Comparison of ENCODE assay signal across 8 cellular contexts in genomic region chr16:67184453-67185002, GRCh38. TPM values are rescaled to one million over a fixed set of nuclear protein-coding genes. Genes with fewer than 3 reads are reported as not detected.
DNase-seq lines count a peak whose midpoint lies in the region; ATAC-seq, FAIRE-seq and TF ChIP-seq lines count a peak whose summit lies in the region.

No MANE protein-coding gene starts in this region.

- H3K9ac ChIP-seq in K562 (ENCODE audit: insufficient read depth in 1 of 2, low read depth in 2 of 2, low read length in 2 of 2), result peak overlapping the region in 1 of 2 experiments; percentile 97; a peak in 2 of 4 replicates

- 50% methylated on average over 39 of the region's 59 CpGs for WGBS in K562 (ENCODE audit: insufficient coverage, low coverage, missing lambda C conversion rate)
- WGBS in lower leg skin, 2 donors, result 4 to 7% methylated on average over 24 to 30 of the region's 59 CpGs
- 9 to 20% methylated on average over 1 to 31 of the region's 59 CpGs for WGBS in transverse colon (ENCODE audit: low coverage in 1 of 2), 2 donors

- H3K9me3 ChIP-seq in K562 (replicated peaks; ENCODE audit: control insufficient read depth, insufficient read depth, low read depth, low read length) (no peaks in the 10 kb centered on the region), transverse colon (no peaks in the 10 kb centered on the region)

- no peak for ATAC-seq in K562
- ATAC-seq in GM19324 (IDR thresholded peaks at IDR 0.05; ENCODE audit: low FRiP score, unreplicated experiment), result no peak

- in situ Hi-C loops in K562 (cut with MboI) (no loop called here), transverse colon (cut with MboI; ENCODE audit: low pct_ligation_motif_present in 1 of 4, low pct_unique_long_range_greater_than_20kb in 1 of 4, low sequenced_read_pairs in 3 of 4) (no loop called here), GM13977 (cut with MboI; ENCODE audit: low pct_unique_long_range_greater_than_20kb, low sequenced_read_pairs, unreplicated experiment) (no loop called here)

- CTCF ChIA-PET in K562 (lab: Yijun Ruan, JAX; ENCODE audit: low intra/inter-chr PET ratio), result interaction anchor here (0.6 to 1.4 kb wide), 4 partner anchors 29 to 207 kb away, joined by 3 to 5 read pairs (median 4); partner anchors contain the start of gene FHOD1

- DNase-seq in GM12865 (ENCODE audit: low read depth) (no peak), HL-60 (ENCODE audit: low read depth in 1 of 2, low spot score in 1 of 2) (no peak), K562 (ENCODE audit: extremely low read depth in 1 of 4, low spot score in 3 of 4) (no peak), lower leg skin (ENCODE audit: low spot score in 2 of 2) (no peak), transverse colon (no peak), GM13977 (ENCODE audit: low spot score) (no peak)
- no peak for DNase-seq in stimulated activated CD4-positive, alpha-beta T cell treated with anti-CD3 and anti-CD28 coated beads, Interleukin-12 subunit alpha, Interleukin-12 subunit beta, amount 100 ng/mL, for 4 hours

- peak overlapping the region; percentile 99; the same call in 1 of the 2 replicates for H3K4me2 ChIP-seq in K562 (ENCODE audit: insufficient read depth, low read length)

- peak overlapping the region; percentile 91 for H2AFZ ChIP-seq in K562 (ENCODE audit: low read depth, low read length)

- H3K27me3 ChIP-seq in HL-60 (ENCODE audit: insufficient read depth, poor library complexity, severe bottlenecking) (peaks cover 7% of the 10 kb centered on the region), K562 (ENCODE audit: control insufficient read depth in 2 of 2, insufficient read depth in 2 of 2, low read length in 2 of 2) (no peaks in the 10 kb centered on the region), transverse colon (no peaks in the 10 kb centered on the region)

- H4K20me1 ChIP-seq in K562 (replicated peaks; ENCODE audit: control insufficient read depth, insufficient read depth, low read length), result peaks cover 11% of the 10 kb centered on the region

- H3K9me1 ChIP-seq in K562 (ENCODE audit: control insufficient read depth, insufficient read depth, low read length), result no peaks in the 10 kb centered on the region

- TF ChIP-seq EP300 in K562 (IDR thresholded peaks at IDR 0.05; ENCODE audit: low read length) (no peak), transverse colon (IDR thresholded peaks at IDR 0.05; ENCODE audit: low read depth) (no peak)

- TF ChIP-seq POLR2A in K562 (conservative IDR thresholded peaks at IDR 0.05) (no peak), lower leg skin (IDR thresholded peaks at IDR 0.05) (no peak), transverse colon (IDR thresholded peaks at IDR 0.05) (no peak)

- intact Hi-C loops in K562 (cut with micrococcal nuclease), result loop anchor here (10.0 kb wide), 2 partner anchors 170 to 230 kb away; no protein-coding TSS in a partner anchor
- intact Hi-C loops in lower leg skin (cut with DNase I; ENCODE audit: low total_unique reads), result no loop called here
- intact Hi-C loops in transverse colon (cut with DNase I; ENCODE audit: low total_unique reads), result loop anchor here (2.0 kb wide), 1 partner anchor 26 kb away; the partner anchor contains the start of genes FBXL8 and TRADD

- no peak for TF ChIP-seq CTCF in GM12865 (IDR thresholded peaks at IDR 0.05; ENCODE audit: insufficient read depth, low read depth, low read length, missing control alignments)
- TF ChIP-seq CTCF in HL-60 (IDR thresholded peaks at IDR 0.05; ENCODE audit: insufficient read depth, low read length), result no peak
- TF ChIP-seq CTCF in K562 (IDR thresholded peaks at IDR 0.05 in 2 of 3, conservative IDR thresholded peaks at IDR 0.05 in 1 of 3; ENCODE audit: insufficient read depth in 2 of 3, low read depth in 1 of 3, low read length in 3 of 3), result no peak
- TF ChIP-seq CTCF in lower leg skin (IDR thresholded peaks at IDR 0.05), result no peak
- no peak for TF ChIP-seq CTCF in transverse colon (IDR thresholded peaks at IDR 0.05)
- no peak for TF ChIP-seq CTCF in GM13977 (IDR thresholded peaks at IDR 0.05; ENCODE audit: extremely low read depth, insufficient read depth, missing control alignments)

- peaks cover 14% of the 10 kb centered on the region for H3K79me2 ChIP-seq in K562 (ENCODE audit: control insufficient read depth, insufficient read depth, low read length)

- H3K4me3 ChIP-seq in GM12865 (ENCODE audit: low read depth, low read length), result peak overlapping the region; percentile 75
- H3K4me3 ChIP-seq in HL-60 (replicated peaks; ENCODE audit: insufficient read depth, low read length), result peak overlapping the region; percentile 96
- peak overlapping the region; percentile 61 for H3K4me3 ChIP-seq in K562
- peak overlapping the region; percentile 49 for H3K4me3 ChIP-seq in lower leg skin (ENCODE audit: low read depth, poor library complexity, severe bottlenecking)
- peak overlapping the region; percentile 52 to 77 (median 70) for H3K4me3 ChIP-seq in transverse colon

- POLR2A ChIA-PET in K562 (lab: Yijun Ruan, JAX), result interaction anchor here (0.5 to 1.3 kb wide), 5 partner anchors 8 to 218 kb away, joined by 3 to 4 read pairs (median 3); no protein-coding TSS in a partner anchor

- no peak for TF ChIP-seq RAD21 in K562 (CRISPR knock-in tag; conservative IDR thresholded peaks at IDR 0.05 in 1 of 2, IDR thresholded peaks at IDR 0.05 in 1 of 2)

- no peak for FAIRE-seq in K562 (lab: Jason Lieb, UNC)

- H3K4me1 ChIP-seq in K562 (replicated peaks in 1 of 2; ENCODE audit: control insufficient read depth in 2 of 2, insufficient read depth in 2 of 2, low read length in 2 of 2), result peaks cover 13 to 47% of the 10 kb centered on the region in 2 experiments
- peaks cover 12 to 32% (median 23%) of the 10 kb centered on the region in 4 donors for H3K4me1 ChIP-seq in transverse colon

- BruUV-seq in K562 (replicated peaks; lab: Mats Ljungman, UMichigan), result no TSS peak

- H3K36me3 ChIP-seq in K562 (ENCODE audit: control insufficient read depth, insufficient read depth, low read length) (no peaks in the 10 kb centered on the region), transverse colon (no peaks in the 10 kb centered on the region)

- H3K27ac ChIP-seq in HL-60 (replicated peaks) (no peak overlapping the region), K562 (ENCODE audit: extremely low read depth, low read depth, low read length) (no peak overlapping the region), transverse colon (peak overlapping the region; percentile 93 to 96 (median 94))

RNA-seq across cellular contexts. Expression of gene MATCAP1, which starts 0.8 kb away (rescaled TPM):
- total RNA-seq in K562 (2011; cell fraction: chromatin; rRNA removed; ENCODE audit: low replicate concordance), result 49.6 and 111 TPM in 2 replicates
- total RNA-seq in K562 (2011; cell fraction: nucleolus; rRNA removed), result 67.4 and 83.6 TPM in 2 replicates
- 53.7 and 59.5 TPM in 2 replicates for total RNA-seq in K562 (2011; cell fraction: nucleoplasm; rRNA removed)
- total RNA-seq in K562 (2014; rRNA removed) (10.3 and 13.2 TPM in 2 replicates), K562 (2014; rRNA removed; fragmentation: Illumina TruSeq; extraction: Trizol) (5.6 and 6.0 TPM in 2 replicates), K562 (2015; rRNA removed; fragmentation: Illumina TruSeq; extraction: Trizol) (9.2 and 9.9 TPM in 2 replicates), K562 (2021) (16.6 and 16.9 TPM in 2 replicates), lower leg skin (1 to 10 TPM; 5.1 to 8.9 (median 7.3) TPM), transverse colon (100 to 1,000 TPM in 1 of 4 donors, 10 to 100 TPM in 3; 27.6 to 220 (median 32.5) TPM)
- polyA plus RNA-seq in K562 (2011; rRNA removed) (13.4 and 17.8 TPM in 2 replicates), K562 (2014; fragmentation: Illumina TruSeq; extraction: Trizol) (10.6 and 12.0 TPM in 2 replicates), K562 (2014; fragmentation: Nextera tagmentation; extraction: Ambion mirVana) (1 to 10 TPM; 3.4 to 3.8 TPM), K562 (2014; rRNA removed) (20.5 and 27.5 TPM in 2 replicates)
- 19.3 and 25.9 TPM in 2 replicates for polyA plus RNA-seq in K562 (2011; cell fraction: cytosol; rRNA removed)
- 127 and 197 TPM in 2 replicates for polyA plus RNA-seq in K562 (2011; cell fraction: nucleus; rRNA removed)
- 18.3 and 21.0 TPM in 2 replicates for polyA plus RNA-seq in K562 (2012)
- 5.0 and 6.0 TPM in 2 replicates for polyA minus RNA-seq in K562 (2011; rRNA and poly(A)+ RNA removed)
- polyA minus RNA-seq in K562 (2011; cell fraction: cytosol; rRNA and poly(A)+ RNA removed), result 5.5 and 9.5 TPM in 2 replicates
- polyA minus RNA-seq in K562 (2011; cell fraction: nucleus; rRNA and poly(A)+ RNA removed), result 28.1 and 37.3 TPM in 2 replicates

RNA-seq across cellular contexts. Expression of gene EXOC3L1, which starts 5.4 kb away (rescaled TPM):
- not detected in 2 replicates for total RNA-seq in K562 (2011; cell fraction: chromatin; rRNA removed; ENCODE audit: low replicate concordance)
- total RNA-seq in K562 (2011; cell fraction: nucleolus; rRNA removed), result not detected in 2 replicates
- total RNA-seq in K562 (2011; cell fraction: nucleoplasm; rRNA removed), result not detected in 2 replicates
- total RNA-seq in K562 (2014; rRNA removed), result 0.12 TPM in 1 of 2 replicates, not detected in the other
- total RNA-seq in K562 (2014; rRNA removed; fragmentation: Illumina TruSeq; extraction: Trizol), result not detected in 2 replicates
- not detected in 2 replicates for total RNA-seq in K562 (2015; rRNA removed; fragmentation: Illumina TruSeq; extraction: Trizol)
- total RNA-seq in K562 (2021), result not detected in 2 replicates
- 0.08 TPM in 1 of 2 replicates, not detected in the other for polyA plus RNA-seq in K562 (2011; rRNA removed)
- polyA plus RNA-seq in K562 (2011; cell fraction: cytosol; rRNA removed), result 0.04 and 0.12 TPM in 2 replicates
- 0.11 TPM in 1 of 2 replicates, not detected in the other for polyA plus RNA-seq in K562 (2011; cell fraction: nucleus; rRNA removed)
- 0.10 and 0.11 TPM in 2 replicates for polyA plus RNA-seq in K562 (2012)
- not detected in 2 replicates for polyA plus RNA-seq in K562 (2014; fragmentation: Illumina TruSeq; extraction: Trizol)
- not detected for polyA plus RNA-seq in K562 (2014; fragmentation: Nextera tagmentation; extraction: Ambion mirVana)
- not detected in 2 replicates for polyA plus RNA-seq in K562 (2014; rRNA removed)
- not detected in 2 replicates for polyA minus RNA-seq in K562 (2011; rRNA and poly(A)+ RNA removed)
- not detected in 2 replicates for polyA minus RNA-seq in K562 (2011; cell fraction: cytosol; rRNA and poly(A)+ RNA removed)
- polyA minus RNA-seq in K562 (2011; cell fraction: nucleus; rRNA and poly(A)+ RNA removed), result not detected in 2 replicates
- total RNA-seq in lower leg skin, result 1 to 10 TPM in 3 of 4 donors, under 1 TPM in 1; 0.95 to 3.8 (median 1.7) TPM
- 1 to 10 TPM in 2 of 4 donors, not detected in 2; 3.0 to 6.7 TPM for total RNA-seq in transverse colon

RNA-seq across cellular contexts. Expression of gene E2F4, which starts 7.4 kb away (rescaled TPM):
- 211 and 651 TPM in 2 replicates for total RNA-seq in K562 (2011; cell fraction: chromatin; rRNA removed; ENCODE audit: low replicate concordance)
- total RNA-seq in K562 (2011; cell fraction: nucleolus; rRNA removed), result 388 and 435 TPM in 2 replicates
- 240 and 280 TPM in 2 replicates for total RNA-seq in K562 (2011; cell fraction: nucleoplasm; rRNA removed)
- total RNA-seq in K562 (2014; rRNA removed) (109 and 145 TPM in 2 replicates), K562 (2014; rRNA removed; fragmentation: Illumina TruSeq; extraction: Trizol) (52.8 and 64.0 TPM in 2 replicates), K562 (2015; rRNA removed; fragmentation: Illumina TruSeq; extraction: Trizol) (105 and 106 TPM in 2 replicates), K562 (2021) (114 and 115 TPM in 2 replicates), lower leg skin (10 to 100 TPM; 56.8 to 74.8 (median 68.1) TPM), transverse colon (100 to 1,000 TPM in 3 of 4 donors, 10 to 100 TPM in 1; 97.5 to 224 (median 159) TPM)
- polyA plus RNA-seq in K562 (2011; rRNA removed) (83.4 and 101 TPM in 2 replicates), K562 (2014; fragmentation: Illumina TruSeq; extraction: Trizol) (127 and 129 TPM in 2 replicates), K562 (2014; fragmentation: Nextera tagmentation; extraction: Ambion mirVana) (10 to 100 TPM in 1 of 2 experiments, 1 to 10 TPM in 1; 9.7 to 18.9 TPM), K562 (2014; rRNA removed) (139 and 150 TPM in 2 replicates)
- polyA plus RNA-seq in K562 (2011; cell fraction: cytosol; rRNA removed), result 110 and 215 TPM in 2 replicates
- 277 and 411 TPM in 2 replicates for polyA plus RNA-seq in K562 (2011; cell fraction: nucleus; rRNA removed)
- polyA plus RNA-seq in K562 (2012), result 96.3 and 105 TPM in 2 replicates
- polyA minus RNA-seq in K562 (2011; rRNA and poly(A)+ RNA removed), result 61.7 and 80.1 TPM in 2 replicates
- polyA minus RNA-seq in K562 (2011; cell fraction: cytosol; rRNA and poly(A)+ RNA removed), result 51.9 and 58.9 TPM in 2 replicates
- 108 and 112 TPM in 2 replicates for polyA minus RNA-seq in K562 (2011; cell fraction: nucleus; rRNA and poly(A)+ RNA removed)

RNA-seq across cellular contexts. Expression of gene NOL3, which starts 14.2 kb away (rescaled TPM):
- 81.0 and 88.7 TPM in 2 replicates for total RNA-seq in K562 (2011; cell fraction: chromatin; rRNA removed; ENCODE audit: low replicate concordance)
- 34.7 and 39.7 TPM in 2 replicates for total RNA-seq in K562 (2011; cell fraction: nucleolus; rRNA removed)
- 64.6 and 93.4 TPM in 2 replicates for total RNA-seq in K562 (2011; cell fraction: nucleoplasm; rRNA removed)
- total RNA-seq in K562 (2014; rRNA removed), result 5.4 and 8.3 TPM in 2 replicates
- 3.4 and 4.3 TPM in 2 replicates for total RNA-seq in K562 (2014; rRNA removed; fragmentation: Illumina TruSeq; extraction: Trizol)
- 4.1 and 5.0 TPM in 2 replicates for total RNA-seq in K562 (2015; rRNA removed; fragmentation: Illumina TruSeq; extraction: Trizol)
- 7.0 and 9.3 TPM in 2 replicates for total RNA-seq in K562 (2021)
- polyA plus RNA-seq in K562 (2011; rRNA removed), result 8.4 and 13.5 TPM in 2 replicates
- polyA plus RNA-seq in K562 (2011; cell fraction: cytosol; rRNA removed), result 5.8 and 7.2 TPM in 2 replicates
- polyA plus RNA-seq in K562 (2011; cell fraction: nucleus; rRNA removed), result 50.0 and 53.8 TPM in 2 replicates
- 19.1 and 59.4 TPM in 2 replicates for polyA plus RNA-seq in K562 (2012)
- polyA plus RNA-seq in K562 (2014; fragmentation: Illumina TruSeq; extraction: Trizol), result 7.6 and 8.2 TPM in 2 replicates
- polyA plus RNA-seq in K562 (2014; fragmentation: Nextera tagmentation; extraction: Ambion mirVana), result under 1 TPM; 0.45 to 0.69 TPM
- 12.2 and 14.0 TPM in 2 replicates for polyA plus RNA-seq in K562 (2014; rRNA removed)
- 3.4 and 5.6 TPM in 2 replicates for polyA minus RNA-seq in K562 (2011; rRNA and poly(A)+ RNA removed)
- polyA minus RNA-seq in K562 (2011; cell fraction: cytosol; rRNA and poly(A)+ RNA removed), result 1.9 and 2.5 TPM in 2 replicates
- polyA minus RNA-seq in K562 (2011; cell fraction: nucleus; rRNA and poly(A)+ RNA removed), result 5.4 and 10.3 TPM in 2 replicates
- total RNA-seq in lower leg skin, result 100 to 1,000 TPM in 2 of 4 donors, 10 to 100 TPM in 2; 84.3 to 139 (median 115) TPM
- total RNA-seq in transverse colon, result 10 to 100 TPM; 39.5 to 65.9 (median 41.2) TPM

RNA-seq across cellular contexts. Expression of gene ELMO3, which starts 14.4 kb away (rescaled TPM):
- 12.1 and 42.9 TPM in 2 replicates for total RNA-seq in K562 (2011; cell fraction: chromatin; rRNA removed; ENCODE audit: low replicate concordance)
- 32.0 and 40.1 TPM in 2 replicates for total RNA-seq in K562 (2011; cell fraction: nucleolus; rRNA removed)
- 12.4 and 17.4 TPM in 2 replicates for total RNA-seq in K562 (2011; cell fraction: nucleoplasm; rRNA removed)
- total RNA-seq in K562 (2014; rRNA removed) (1.9 and 3.1 TPM in 2 replicates), K562 (2014; rRNA removed; fragmentation: Illumina TruSeq; extraction: Trizol) (0.48 and 0.58 TPM in 2 replicates), K562 (2015; rRNA removed; fragmentation: Illumina TruSeq; extraction: Trizol) (1.5 and 1.7 TPM in 2 replicates), K562 (2021) (3.9 and 4.6 TPM in 2 replicates), lower leg skin (10 to 100 TPM; 37.2 to 62.2 (median 51.6) TPM), transverse colon (10 to 100 TPM; 61.0 to 91.5 (median 77.7) TPM)
- polyA plus RNA-seq in K562 (2011; rRNA removed) (2.5 and 4.0 TPM in 2 replicates), K562 (2014; fragmentation: Illumina TruSeq; extraction: Trizol) (0.82 and 1.3 TPM in 2 replicates), K562 (2014; fragmentation: Nextera tagmentation; extraction: Ambion mirVana) (under 1 TPM; 0.04 to 0.06 TPM), K562 (2014; rRNA removed) (5.1 and 5.2 TPM in 2 replicates)
- polyA plus RNA-seq in K562 (2011; cell fraction: cytosol; rRNA removed), result 2.2 and 3.1 TPM in 2 replicates
- 35.2 and 59.8 TPM in 2 replicates for polyA plus RNA-seq in K562 (2011; cell fraction: nucleus; rRNA removed)
- polyA plus RNA-seq in K562 (2012), result 3.7 and 5.7 TPM in 2 replicates
- polyA minus RNA-seq in K562 (2011; rRNA and poly(A)+ RNA removed), result 0.51 and 0.53 TPM in 2 replicates
- 0.57 and 1.3 TPM in 2 replicates for polyA minus RNA-seq in K562 (2011; cell fraction: cytosol; rRNA and poly(A)+ RNA removed)
- 5.8 and 7.3 TPM in 2 replicates for polyA minus RNA-seq in K562 (2011; cell fraction: nucleus; rRNA and poly(A)+ RNA removed)

Comparison
In these comparisons a context has a peak if more than half of its experiments do, and no peak if none do; other contexts are left out.
1. H3K27ac ChIP-seq: peak in transverse colon (4 of 4); none in HL-60 (single experiment) and K562 (single experiment).
2. Peak in every context shown above with its lines, with median percentiles within 50 percentile points of each other: H3K4me3 ChIP-seq.